In genomic region chr1:198636391-198636790, GRCh38 we compare ENCODE assay signal across 16 cellular contexts. TPM values are rescaled to one million over a fixed set of nuclear protein-coding genes. Genes with fewer than 3 reads are reported as not detected.
A peak's percentile ranks its signal among the peaks of the same experiment; 100 is the strongest.
DNase-seq lines count a peak whose midpoint lies in the region; ATAC-seq, FAIRE-seq and TF ChIP-seq lines count a peak whose summit lies in the region.
"Had no signal": no experiment of that assay in that cellular context is flagged by ENCODE, and none has a peak within 500 bp of the region (broad histone marks: within the 10 kb centered on the region; RNA-seq: fewer than 3 reads in every experiment).

No MANE protein-coding gene starts in this region.

- H3K27me3 ChIP-seq in small intestine (ENCODE audit: control insufficient read depth in 2 of 2, insufficient read depth in 2 of 2, low read length in 2 of 2), result no peaks in the 10 kb centered on the region

- peak overlapping the region in 1 of 2 donors; percentile 19 for H3K27ac ChIP-seq in small intestine (ENCODE audit: low read depth in 1 of 2, low read length in 1 of 2)
- H3K27ac ChIP-seq: left ventricle myocardium inferior, prostate gland had no signal

- H3K4me3 Mint-ChIP-seq in stimulated activated naive CD8-positive, alpha-beta T cell treated with anti-CD3 and anti-CD28 coated beads, Interleukin-15, Interleukin-2, amounts not matched to agents 100 ng/mL and 50 ng/mL, for 24 hours, result peak overlapping the region; percentile 77
- no peak overlapping the region for H3K4me3 Mint-ChIP-seq in WTC11
- H3K4me3 Mint-ChIP-seq in effector memory CD8-positive, alpha-beta T cell, result peak overlapping the region; percentile 51 to 94
- H3K4me3 Mint-ChIP-seq: HFFc6 had no signal

- TF ChIP-seq CTCF in WTC11 (IDR thresholded peaks at IDR 0.05) (no peak), GM10248 (IDR thresholded peaks at IDR 0.05; ENCODE audit: control extremely low read depth, extremely low read depth, low read depth, missing control alignments) (no peak)

- POLR2A ChIA-PET in WTC11 (lab: Charles Lee), result no interaction called here
- POLR2A ChIA-PET in GM10248 (lab: Yijun Ruan, JAX), result no interaction called here

- peak overlapping the region; percentile 88 for H3K27ac Mint-ChIP-seq in stimulated activated naive CD8-positive, alpha-beta T cell treated with anti-CD3 and anti-CD28 coated beads, Interleukin-15, Interleukin-2, amounts not matched to agents 100 ng/mL and 50 ng/mL, for 24 hours
- peak overlapping the region; percentile 72; the same call in 1 of the 2 replicates for H3K27ac Mint-ChIP-seq in WTC11
- H3K27ac Mint-ChIP-seq in effector memory CD8-positive, alpha-beta T cell, result peak overlapping the region; percentile 91 to 97
- H3K27ac Mint-ChIP-seq: HFFc6 had no signal

- FAIRE-seq in small intestine (lab: Jason Lieb, UNC), result no peak

- DNase-seq in stimulated activated naive CD8-positive, alpha-beta T cell treated with anti-CD3 and anti-CD28 coated beads, Interleukin-15, Interleukin-2, amounts not matched to agents 100 U/mL and 50 U/mL, for 24 hours, result no peak
- no peak for DNase-seq in WTC11 (ENCODE audit: low spot score)
- no peak for DNase-seq in effector memory CD8-positive, alpha-beta T cell
- no peak for DNase-seq in small intestine
- DNase-seq in cerebellar nuclear complex (lab: John Stamatoyannopoulos, UW), result no peak
- no peak for DNase-seq in central memory CD4-positive, alpha-beta T cell
- no peak for DNase-seq in GM10248 (ENCODE audit: extremely low spot score)
- DNase-seq: amniotic stem cell; foreskin melanocyte; HFFc6; KG1; left ventricle myocardium inferior; NK-92 treated with Interleukin-12 subunit alpha and Interleukin-12 subunit beta, amount 100 ng/mL, for 24 hours; SHP77 treated with DMSO at 0.1 percent for 48 hours had no signal

- peaks cover 73% of the 10 kb centered on the region for H3K4me1 Mint-ChIP-seq in stimulated activated naive CD8-positive, alpha-beta T cell treated with anti-CD3 and anti-CD28 coated beads, Interleukin-15, Interleukin-2, amounts not matched to agents 100 ng/mL and 50 ng/mL, for 24 hours (ENCODE audit: low read depth)
- no peaks in the 10 kb centered on the region for H3K4me1 Mint-ChIP-seq in WTC11
- peaks cover 40 to 52% of the 10 kb centered on the region in 2 donors for H3K4me1 Mint-ChIP-seq in effector memory CD8-positive, alpha-beta T cell (ENCODE audit: low read depth in 2 of 2)

- H3K4me3 ChIP-seq in small intestine (ENCODE audit: low read depth in 1 of 2, low read length in 2 of 2), result no peak overlapping the region
- H3K4me3 ChIP-seq: left ventricle myocardium inferior, prostate gland had no signal

- CTCF ChIA-PET in WTC11 (lab: Charles Lee), result no interaction called here
- CTCF ChIA-PET in GM10248 (lab: Yijun Ruan, JAX), result interaction anchor here (0.9 to 5.0 kb wide), 7 partner anchors 13 to 50 kb away, joined by 3 to 24 read pairs (median 3); no protein-coding TSS in a partner anchor

- no peaks in the 10 kb centered on the region for H3K9me3 ChIP-seq in small intestine (ENCODE audit: control insufficient read depth, low read depth)
- H3K9me3 ChIP-seq: left ventricle myocardium inferior, prostate gland had no signal

- H3K27me3 Mint-ChIP-seq in stimulated activated naive CD8-positive, alpha-beta T cell treated with anti-CD3 and anti-CD28 coated beads, Interleukin-15, Interleukin-2, amounts not matched to agents 100 ng/mL and 50 ng/mL, for 24 hours, result no peaks in the 10 kb centered on the region
- no peaks in the 10 kb centered on the region for H3K27me3 Mint-ChIP-seq in WTC11 (ENCODE audit: low read depth)
- no peaks in the 10 kb centered on the region for H3K27me3 Mint-ChIP-seq in effector memory CD8-positive, alpha-beta T cell

- peaks cover 13% of the 10 kb centered on the region for H3K9me3 Mint-ChIP-seq in stimulated activated naive CD8-positive, alpha-beta T cell treated with anti-CD3 and anti-CD28 coated beads, Interleukin-15, Interleukin-2, amounts not matched to agents 100 ng/mL and 50 ng/mL, for 24 hours
- H3K9me3 Mint-ChIP-seq in WTC11, result peaks cover 16% of the 10 kb centered on the region
- H3K9me3 Mint-ChIP-seq in effector memory CD8-positive, alpha-beta T cell, result peaks cover 6 to 7% of the 10 kb centered on the region in 2 donors
- H3K9me3 Mint-ChIP-seq: HFFc6 had no signal

- 77 to 85% (median 84%) methylated on average over 2 of the region's 2 CpGs for WGBS in small intestine, 3 donors

- no peak for ATAC-seq in stimulated activated naive CD8-positive, alpha-beta T cell treated with anti-CD3 and anti-CD28 coated beads, Interleukin-15, Interleukin-2, amounts not matched to agents 100 U/mL and 50 U/mL, for 24 hours
- 0 out of 2 replicates have a peak, but pooled peaks have one; percentile 24 for ATAC-seq in WTC11
- no peak for ATAC-seq in effector memory CD8-positive, alpha-beta T cell (replicated peaks)

- H3K36me3 ChIP-seq in small intestine (ENCODE audit: control insufficient read depth in 2 of 2, insufficient read depth in 2 of 2, low read length in 2 of 2), result no peaks in the 10 kb centered on the region
- H3K36me3 ChIP-seq: left ventricle myocardium inferior, prostate gland had no signal

- no peaks in the 10 kb centered on the region for H3K4me1 ChIP-seq in small intestine (ENCODE audit: control insufficient read depth in 2 of 2, insufficient read depth in 1 of 2, low read depth in 1 of 2, low read length in 1 of 2)
- H3K4me1 ChIP-seq: left ventricle myocardium inferior, prostate gland had no signal

- H3K36me3 Mint-ChIP-seq in stimulated activated naive CD8-positive, alpha-beta T cell treated with anti-CD3 and anti-CD28 coated beads, Interleukin-15, Interleukin-2, amounts not matched to agents 100 ng/mL and 50 ng/mL, for 24 hours (ENCODE audit: low read depth), result peaks cover 25% of the 10 kb centered on the region
- H3K36me3 Mint-ChIP-seq in WTC11, result no peaks in the 10 kb centered on the region
- peaks cover 36% of the 10 kb centered on the region for H3K36me3 Mint-ChIP-seq in effector memory CD8-positive, alpha-beta T cell (ENCODE audit: insufficient read depth)

TF ChIP-seq in WTC11, 78 proteins besides CTCF, POLR2A, EP300 and RAD21:
- TF ChIP-seq, protein P1, sequence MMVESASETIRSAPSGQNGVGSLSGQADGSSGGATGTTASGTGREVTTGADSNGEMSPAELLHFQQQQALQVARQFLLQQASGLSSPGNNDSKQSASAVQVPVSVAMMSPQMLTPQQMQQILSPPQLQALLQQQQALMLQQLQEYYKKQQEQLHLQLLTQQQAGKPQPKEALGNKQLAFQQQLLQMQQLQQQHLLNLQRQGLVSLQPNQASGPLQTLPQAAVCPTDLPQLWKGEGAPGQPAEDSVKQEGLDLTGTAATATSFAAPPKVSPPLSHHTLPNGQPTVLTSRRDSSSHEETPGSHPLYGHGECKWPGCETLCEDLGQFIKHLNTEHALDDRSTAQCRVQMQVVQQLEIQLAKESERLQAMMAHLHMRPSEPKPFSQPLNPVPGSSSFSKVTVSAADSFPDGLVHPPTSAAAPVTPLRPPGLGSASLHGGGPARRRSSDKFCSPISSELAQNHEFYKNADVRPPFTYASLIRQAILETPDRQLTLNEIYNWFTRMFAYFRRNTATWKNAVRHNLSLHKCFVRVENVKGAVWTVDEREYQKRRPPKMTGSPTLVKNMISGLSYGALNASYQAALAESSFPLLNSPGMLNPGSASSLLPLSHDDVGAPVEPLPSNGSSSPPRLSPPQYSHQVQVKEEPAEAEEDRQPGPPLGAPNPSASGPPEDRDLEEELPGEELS (CRISPR knock-in tag; IDR thresholded peaks at IDR 0.05), result no peak
- TF ChIP-seq NFYB (CRISPR knock-in tag; conservative IDR thresholded peaks at IDR 0.05; ENCODE audit: low read depth) (no peak), ZNF121 (CRISPR knock-in tag; IDR thresholded peaks at IDR 0.05) (no peak), ZNF671 (CRISPR knock-in tag; IDR thresholded peaks at IDR 0.05) (no peak)

RNA-seq across cellular contexts. Expression of gene PTPRC, which starts 2.4 kb away (rescaled TPM):
- total RNA-seq in WTC11 (2021), result 0.71 to 1.4 TPM (median 1.2 TPM) in 3 replicates
- polyA plus RNA-seq in small intestine, result 1 to 10 TPM; 1.6 to 6.8 (median 3.8) TPM
